Comparison of ENCODE assay signal across 11 cellular contexts in genomic region chr20:36644032-36644712, GRCh38. TPM values are rescaled to one million over a fixed set of nuclear protein-coding genes. Genes with fewer than 3 reads are reported as not detected.
DNase-seq lines count a peak whose midpoint lies in the region; ATAC-seq and TF ChIP-seq lines count a peak whose summit lies in the region.
"Had no signal": no experiment of that assay in that cellular context is flagged by ENCODE, and none has a peak within 500 bp of the region (broad histone marks: within the 10 kb centered on the region; RNA-seq: fewer than 3 reads in every experiment).

No MANE protein-coding gene starts in this region.

- H3K9me3 ChIP-seq in spleen, result no peaks in the 10 kb centered on the region

- CTCF ChIA-PET in activated CD4-positive, alpha-beta T cell treated with anti-CD3 and anti-CD28 coated beads for 36 hours (lab: Charles Lee), result interaction anchor here (0.6 to 3.0 kb wide), 12 partner anchors 11 to 1026 kb away, joined by 3 to 12 read pairs (median 4); partner anchors contain the start of gene RAB5IF

- H3K36me3 ChIP-seq in spleen, result peaks cover 0 to 22% (median 0%) of the 10 kb centered on the region in 6 donors

- H3K4me1 ChIP-seq in spleen, result peaks cover 0 to 51% (median 22%) of the 10 kb centered on the region in 6 donors

- H3K4me3 ChIP-seq in spleen, result peak overlapping the region in 6 of 8 donors; percentile 20 to 68 (median 36)

- DNase-seq in activated CD4-positive, alpha-beta T cell treated with anti-CD3 and anti-CD28 coated beads for 36 hours, result peak; percentile 78
- peak; percentile 84 for DNase-seq in activated effector memory CD4-positive, alpha-beta T cell treated with anti-CD3 and anti-CD28 coated beads, Interleukin-2, amount 50 U/mL, for 16 hours
- DNase-seq in spleen (peak; percentile 81), nucleus accumbens (lab: John Stamatoyannopoulos, UW) (no peak)
- DNase-seq in stimulated activated naive CD8-positive, alpha-beta T cell treated with anti-CD3 and anti-CD28 coated beads, Interleukin-15, Interleukin-2, amounts not matched to agents 100 U/mL and 50 U/mL, for 24 hours, result peak; percentile 69
- DNase-seq: activated B cell treated with CpG ODN at 0.5 μM for 24 hours, NCI-H524 had no signal

- H3K4me1 Mint-ChIP-seq in activated CD4-positive, alpha-beta T cell treated with anti-CD3 and anti-CD28 coated beads for 36 hours, result peaks cover 41% of the 10 kb centered on the region

- peak in 1 of 11 experiments; percentile 7 for TF ChIP-seq CTCF in spleen (IDR thresholded peaks at IDR 0.05 in 8 of 11, conservative IDR thresholded peaks at IDR 0.05 in 3 of 11)

- H3K9me3 Mint-ChIP-seq in activated CD4-positive, alpha-beta T cell treated with anti-CD3 and anti-CD28 coated beads for 36 hours (ENCODE audit: low read depth), result no peaks in the 10 kb centered on the region
- H3K9me3 Mint-ChIP-seq: activated B cell treated with CpG ODN at 0.5 μM for 24 hours had no signal

- intact Hi-C loops in activated CD4-positive, alpha-beta T cell treated with anti-CD3 and anti-CD28 coated beads for 36 hours (cut with DNase I, micrococcal nuclease), result loop anchor here (1.0 to 2.0 kb wide), 8 partner anchors 13 to 183 kb away; partner anchors contain the start of genes DSN1 (in 1 of the 2), NDRG3 (in 1 of the 2), RAB5IF (in 1 of the 2) and TGIF2 (in 1 of the 2)
- intact Hi-C loops in spleen (cut with DNase I; ENCODE audit: low total_unique reads), result no loop called here

- H3K27ac ChIP-seq in spleen, result peak overlapping the region in 6 of 8 donors; percentile 15 to 88 (median 78)

- H3K36me3 Mint-ChIP-seq in activated CD4-positive, alpha-beta T cell treated with anti-CD3 and anti-CD28 coated beads for 36 hours (ENCODE audit: low read depth), result peaks cover 28% of the 10 kb centered on the region

- H3K27ac Mint-ChIP-seq in activated CD4-positive, alpha-beta T cell treated with anti-CD3 and anti-CD28 coated beads for 36 hours, result peak overlapping the region; percentile 99
- H3K27ac Mint-ChIP-seq: activated B cell treated with CpG ODN at 0.5 μM for 24 hours had no signal

- 40 to 56% (median 54%) methylated on average over 4 to 5 of the region's 5 CpGs for WGBS in spleen, 5 donors

- no peaks in the 10 kb centered on the region for H3K27me3 Mint-ChIP-seq in activated CD4-positive, alpha-beta T cell treated with anti-CD3 and anti-CD28 coated beads for 36 hours
- H3K27me3 Mint-ChIP-seq: activated B cell treated with CpG ODN at 0.5 μM for 24 hours had no signal

- POLR2A ChIA-PET in activated CD4-positive, alpha-beta T cell treated with anti-CD3 and anti-CD28 coated beads for 36 hours (lab: Charles Lee), result interaction anchor here (0.6 to 1.2 kb wide), 3 partner anchors 48 to 71 kb away, joined by 3 to 4 read pairs (median 3); partner anchors contain the start of gene TGIF2

- peak; percentile 70 for ATAC-seq in activated CD4-positive, alpha-beta T cell treated with anti-CD3 and anti-CD28 coated beads for 36 hours
- peak; percentile 83 for ATAC-seq in stimulated activated naive CD8-positive, alpha-beta T cell treated with anti-CD3 and anti-CD28 coated beads, Interleukin-15, Interleukin-2, amounts not matched to agents 100 U/mL and 50 U/mL, for 24 hours
- ATAC-seq in HG02610 (IDR thresholded peaks at IDR 0.05; ENCODE audit: unreplicated experiment), result no peak
- ATAC-seq in HG03354 (IDR thresholded peaks at IDR 0.05; ENCODE audit: poor library complexity, severe bottlenecking, unreplicated experiment), result no peak
- no peak for ATAC-seq in HG03378 (IDR thresholded peaks at IDR 0.05; ENCODE audit: unreplicated experiment)

- peak overlapping the region; percentile 81 for H3K4me3 Mint-ChIP-seq in activated CD4-positive, alpha-beta T cell treated with anti-CD3 and anti-CD28 coated beads for 36 hours
- H3K4me3 Mint-ChIP-seq: activated B cell treated with CpG ODN at 0.5 μM for 24 hours had no signal

- no peak for TF ChIP-seq POLR2A in spleen (IDR thresholded peaks at IDR 0.05)

- H3K27me3 ChIP-seq in spleen (replicated peaks in 1 of 7), result no peaks in the 10 kb centered on the region

RNA-seq across cellular contexts. Expression of gene SLA2, which starts 1.8 kb away (rescaled TPM):
- total RNA-seq in activated CD4-positive, alpha-beta T cell treated with anti-CD3 and anti-CD28 coated beads for 36 hours, result 10 to 100 TPM; 48.7 to 52.6 TPM
- total RNA-seq in spleen, result 10 to 100 TPM in 3 of 7 donors, 1 to 10 TPM in 4; 7.1 to 16.3 (median 9.5) TPM
- 1 to 10 TPM; 2.6 to 3.0 (median 2.9) TPM for polyA plus RNA-seq in spleen
- total RNA-seq: epithelial cell of proximal tubule had no signal

RNA-seq across cellular contexts. Expression of gene RAB5IF, which starts 38.6 kb away (rescaled TPM):
- 10 to 100 TPM; 71.7 to 90.2 TPM for total RNA-seq in activated CD4-positive, alpha-beta T cell treated with anti-CD3 and anti-CD28 coated beads for 36 hours
- 100 to 1,000 TPM in 4 of 7 donors, 10 to 100 TPM in 3; 67.8 to 131 (median 105) TPM for total RNA-seq in spleen
- polyA plus RNA-seq in spleen, result 100 to 1,000 TPM in 1 of 3 donors, 10 to 100 TPM in 2; 78.8 to 114 (median 83.3) TPM

Comparison
In these comparisons a context has a peak if more than half of its experiments do, and no peak if none do; other contexts are left out.
1. ATAC-seq: peak in activated CD4-positive, alpha-beta T cell treated with anti-CD3 and anti-CD28 coated beads for 36 hours (single experiment) and stimulated activated naive CD8-positive, alpha-beta T cell treated with anti-CD3 and anti-CD28 coated beads, Interleukin-15, Interleukin-2, amounts not matched to agents 100 U/mL and 50 U/mL, for 24 hours (single experiment); none in HG02610 (single experiment), HG03354 (single experiment) and HG03378 (single experiment).
2. DNase-seq: peak in activated CD4-positive, alpha-beta T cell treated with anti-CD3 and anti-CD28 coated beads for 36 hours (single experiment), activated effector memory CD4-positive, alpha-beta T cell treated with anti-CD3 and anti-CD28 coated beads, Interleukin-2, amount 50 U/mL, for 16 hours (single experiment), spleen (single experiment) and stimulated activated naive CD8-positive, alpha-beta T cell treated with anti-CD3 and anti-CD28 coated beads, Interleukin-15, Interleukin-2, amounts not matched to agents 100 U/mL and 50 U/mL, for 24 hours (single experiment); none in nucleus accumbens (0 of 56).